Comparison of ENCODE assay signal across 20 cellular contexts in genomic region chr10:62540389-62540788, GRCh38.
DNase-seq lines count a peak whose midpoint lies in the region; ATAC-seq and TF ChIP-seq lines count a peak whose summit lies in the region.
"Had no signal": no experiment of that assay in that cellular context is flagged by ENCODE, and none has a peak within 500 bp of the region (broad histone marks: within the 10 kb centered on the region; RNA-seq: fewer than 3 reads in every experiment).

No MANE protein-coding gene starts in this region.

- no peak for TF ChIP-seq CTCF in CD14-positive monocyte (IDR thresholded peaks at IDR 0.05)

- intact Hi-C loops in CD14-positive monocyte (cut with micrococcal nuclease), result loop anchor here (5.0 to 10.0 kb wide), 2 partner anchors 38 to 94 kb away; no protein-coding TSS in a partner anchor
- intact Hi-C loops in dendritic cell treated with granulocyte-macrophage colony-stimulating factor and Interleukin-4, amounts not matched to agents 40 ng/mL and 50 ng/mL, for 4 days (cut with micrococcal nuclease), result loop anchor here (5.0 kb wide), 1 partner anchor 38 kb away; no protein-coding TSS in a partner anchor

- H3K27ac Mint-ChIP-seq in CD14-positive monocyte, result peak overlapping the region; percentile 93 to 99 (median 98)
- H3K27ac Mint-ChIP-seq in dendritic cell treated with granulocyte-macrophage colony-stimulating factor and Interleukin-4, amounts not matched to agents 40 ng/mL and 50 ng/mL, for 4 days, result peak overlapping the region; percentile 69
- H3K27ac Mint-ChIP-seq: activated naive CD8-positive, alpha-beta T cell treated with anti-CD3 and anti-CD28 coated beads for 36 hours; activated T-cell treated with anti-CD3 and anti-CD28 coated beads, Interleukin-2, amount 50 U/mL, for 24 hours; effector memory CD8-positive, alpha-beta T cell; HFFc6; nephron; T-helper 2 cell treated with Interferon-gamma antibody and Interleukin-4, amounts not matched to agents 5 μg/mL and 100 μg/mL, for 36 hours had no signal

- H3K27me3 Mint-ChIP-seq in CD14-positive monocyte (ENCODE audit: low read depth in 3 of 3), result peaks cover 0 to 6% (median 2%) of the 10 kb centered on the region in 3 donors
- no peaks in the 10 kb centered on the region for H3K27me3 Mint-ChIP-seq in dendritic cell treated with granulocyte-macrophage colony-stimulating factor and Interleukin-4, amounts not matched to agents 40 ng/mL and 50 ng/mL, for 4 days
- H3K27me3 Mint-ChIP-seq: activated naive CD8-positive, alpha-beta T cell treated with anti-CD3 and anti-CD28 coated beads for 36 hours; activated T-cell treated with anti-CD3 and anti-CD28 coated beads, Interleukin-2, amount 50 U/mL, for 24 hours had no signal

- H3K9me3 Mint-ChIP-seq in CD14-positive monocyte, result peaks cover 0 to 8% (median 4%) of the 10 kb centered on the region in 7 donors
- H3K9me3 Mint-ChIP-seq in dendritic cell treated with granulocyte-macrophage colony-stimulating factor and Interleukin-4, amounts not matched to agents 40 ng/mL and 50 ng/mL, for 4 days, result no peaks in the 10 kb centered on the region
- H3K9me3 Mint-ChIP-seq: activated T-cell treated with anti-CD3 and anti-CD28 coated beads, Interleukin-2, amount 50 U/mL, for 24 hours; effector memory CD8-positive, alpha-beta T cell; HFFc6; T-helper 2 cell treated with Interferon-gamma antibody and Interleukin-4, amounts not matched to agents 5 μg/mL and 100 μg/mL, for 36 hours had no signal

- DNase-seq in CD14-positive monocyte (ENCODE audit: low spot score) (no peak), DMS 273 treated with DMSO at 0.1 percent for 48 hours (lab: John Stamatoyannopoulos, UW) (no peak), DMS153 treated with DMSO at 0.1 percent for 48 hours (lab: John Stamatoyannopoulos, UW; ENCODE audit: unreplicated experiment) (no peak), NCI-H748 (lab: John Stamatoyannopoulos, UW; ENCODE audit: unreplicated experiment) (no peak)
- DNase-seq: activated CD4-positive, alpha-beta T cell treated with anti-CD3 and anti-CD28 coated beads, Interleukin-2, amount 50 U/mL, for 1 hour; activated naive CD8-positive, alpha-beta T cell treated with anti-CD3 and anti-CD28 coated beads for 36 hours; activated T-cell treated with anti-CD3 and anti-CD28 coated beads, Interleukin-2, amount 50 U/mL, for 24 hours; effector memory CD8-positive, alpha-beta T cell; HFFc6; lower lobe of right lung; NCI-H774; retina; transverse colon had no signal

- peaks cover 61% of the 10 kb centered on the region for H3K4me1 Mint-ChIP-seq in CD14-positive monocyte
- peaks cover 64% of the 10 kb centered on the region for H3K4me1 Mint-ChIP-seq in dendritic cell treated with granulocyte-macrophage colony-stimulating factor and Interleukin-4, amounts not matched to agents 40 ng/mL and 50 ng/mL, for 4 days (ENCODE audit: low read depth)
- H3K4me1 Mint-ChIP-seq: nephron had no signal

- H3K36me3 Mint-ChIP-seq in CD14-positive monocyte, result peaks cover 0 to 4% of the 10 kb centered on the region in 2 donors
- no peaks in the 10 kb centered on the region for H3K36me3 Mint-ChIP-seq in dendritic cell treated with granulocyte-macrophage colony-stimulating factor and Interleukin-4, amounts not matched to agents 40 ng/mL and 50 ng/mL, for 4 days (ENCODE audit: low read depth)
- H3K36me3 Mint-ChIP-seq: activated naive CD8-positive, alpha-beta T cell treated with anti-CD3 and anti-CD28 coated beads for 36 hours had no signal

- ATAC-seq in GM19438 (IDR thresholded peaks at IDR 0.05; ENCODE audit: low read depth, unreplicated experiment), result peak; percentile 64
- ATAC-seq in HG03575 (IDR thresholded peaks at IDR 0.05; ENCODE audit: extremely low read depth, insufficient number of reproducible peaks, low FRiP score, unreplicated experiment), result peak; percentile 63
- ATAC-seq in HG02981 (IDR thresholded peaks at IDR 0.05; ENCODE audit: unreplicated experiment), result no peak
- ATAC-seq: effector memory CD8-positive, alpha-beta T cell; Right ventricle myocardium inferior had no signal

- H3K4me3 Mint-ChIP-seq in CD14-positive monocyte, result peak overlapping the region; percentile 27 to 46
- no peak overlapping the region for H3K4me3 Mint-ChIP-seq in dendritic cell treated with granulocyte-macrophage colony-stimulating factor and Interleukin-4, amounts not matched to agents 40 ng/mL and 50 ng/mL, for 4 days
- H3K4me3 Mint-ChIP-seq: activated naive CD8-positive, alpha-beta T cell treated with anti-CD3 and anti-CD28 coated beads for 36 hours; activated T-cell treated with anti-CD3 and anti-CD28 coated beads, Interleukin-2, amount 50 U/mL, for 24 hours; effector memory CD8-positive, alpha-beta T cell; HFFc6; nephron; T-helper 2 cell treated with Interferon-gamma antibody and Interleukin-4, amounts not matched to agents 5 μg/mL and 100 μg/mL, for 36 hours had no signal
